9 cellular contexts compared by ENCODE assay signal in genomic region chr7:142581341-142581740, GRCh38.
A peak's percentile ranks its signal among the peaks of the same experiment; 100 is the strongest.
DNase-seq lines count a peak whose midpoint lies in the region; ATAC-seq and TF ChIP-seq lines count a peak whose summit lies in the region.
"Had no signal": no experiment of that assay in that cellular context is flagged by ENCODE, and none has a peak within 500 bp of the region (broad histone marks: within the 10 kb centered on the region; RNA-seq: fewer than 3 reads in every experiment).

No MANE protein-coding gene starts in this region.

- no peaks in the 10 kb centered on the region for H3K27me3 ChIP-seq in spleen (replicated peaks in 1 of 7)

- no peak for TF ChIP-seq CTCF in spleen (IDR thresholded peaks at IDR 0.05 in 8 of 11, conservative IDR thresholded peaks at IDR 0.05 in 3 of 11)

- no peaks in the 10 kb centered on the region for H3K36me3 ChIP-seq in spleen

- peak; percentile 67 for ATAC-seq in HG02852 (IDR thresholded peaks at IDR 0.05; ENCODE audit: unreplicated experiment)

- DNase-seq in NK-92 treated with Interleukin-12 subunit alpha and Interleukin-12 subunit beta, amount 100 ng/mL, for 24 hours (lab: John Stamatoyannopoulos, UW) = peak; percentile 49
- DNase-seq in NK-92 (lab: John Stamatoyannopoulos, UW; ENCODE audit: unreplicated experiment) (no peak), OCI-M1 (lab: John Stamatoyannopoulos, UW) (peak; percentile 3), iPS-NIHi7 (ENCODE audit: extremely low spot score) (peak; percentile 18), spleen (no peak), DMS153 treated with DMSO at 0.1 percent for 48 hours (lab: John Stamatoyannopoulos, UW; ENCODE audit: unreplicated experiment) (no peak), NCI-H1417 (lab: John Stamatoyannopoulos, UW) (no peak)

- no peak overlapping the region for H3K27ac ChIP-seq in spleen
- H3K27ac ChIP-seq: 22Rv1 had no signal

- TF ChIP-seq POLR2A in spleen (IDR thresholded peaks at IDR 0.05) = no peak

- intact Hi-C loops in spleen (cut with DNase I; ENCODE audit: low total_unique reads) = no loop called here

- peaks cover 0 to 11% (median 5%) of the 10 kb centered on the region in 6 donors for H3K4me1 ChIP-seq in spleen

- H3K4me3 ChIP-seq in spleen = no peak overlapping the region

- no peaks in the 10 kb centered on the region for H3K9me3 ChIP-seq in spleen

- WGBS in spleen, 5 donors = 21 to 26% (median 24%) methylated on average over 4 of the region's 4 CpGs

Comparison
In these comparisons a context has a peak if more than half of its experiments do, and no peak if none do; other contexts are left out.
1. DNase-seq: peak in NK-92 treated with Interleukin-12 subunit alpha and Interleukin-12 subunit beta, amount 100 ng/mL, for 24 hours (single experiment), OCI-M1 (single experiment) and iPS-NIHi7 (single experiment); none in NK-92 (single experiment), spleen (single experiment), DMS153 treated with DMSO at 0.1 percent for 48 hours (single experiment) and NCI-H1417 (0 of 3).